ENCODE assay signal across 1 cellular context in the genomic region with DNA sequence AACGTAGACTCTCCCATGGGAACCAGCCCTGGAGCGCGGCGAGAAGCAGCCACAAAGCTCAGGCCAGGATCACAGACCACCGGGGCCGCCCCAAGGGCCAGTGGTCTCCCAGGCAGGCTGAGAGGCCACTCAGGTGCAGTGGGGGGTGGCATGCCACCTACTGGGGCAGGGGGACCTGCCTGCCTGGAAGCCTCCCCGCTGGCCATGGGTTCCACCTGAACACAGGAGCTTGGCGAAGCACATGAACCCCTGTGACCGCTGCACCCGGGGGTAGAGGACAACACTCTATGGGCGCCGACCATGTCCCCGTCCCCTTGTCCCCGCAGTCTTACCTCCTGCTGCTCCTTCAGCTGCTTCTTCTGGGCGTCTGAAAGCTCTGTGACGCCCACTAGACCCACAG.
TF ChIP-seq lines count a peak whose summit lies in the region.

No MANE protein-coding gene starts in this region.

TF ChIP-seq in HepG2, 621 proteins besides CTCF, POLR2A, EP300 and RAD21:
- TF ChIP-seq SP4 (CRISPR knock-in tag; IDR thresholded peaks at IDR 0.05) (no peak), AGO2 (optimal IDR thresholded peaks at IDR 0.05; ENCODE audit: low read depth, low read length) (peak; percentile 26), ZNF44 (CRISPR knock-in tag; IDR thresholded peaks at IDR 0.05) (no peak), SSRP1 (CRISPR knock-in tag; IDR thresholded peaks at IDR 0.05) (no peak), SRSF1 (optimal IDR thresholded peaks at IDR 0.05; ENCODE audit: low read depth, low read length) (no peak), ZNF260 (CRISPR knock-in tag; IDR thresholded peaks at IDR 0.05; ENCODE audit: borderline replicate concordance, low read depth) (no peak)
